9 cellular contexts compared by ENCODE assay signal in the genomic region with DNA sequence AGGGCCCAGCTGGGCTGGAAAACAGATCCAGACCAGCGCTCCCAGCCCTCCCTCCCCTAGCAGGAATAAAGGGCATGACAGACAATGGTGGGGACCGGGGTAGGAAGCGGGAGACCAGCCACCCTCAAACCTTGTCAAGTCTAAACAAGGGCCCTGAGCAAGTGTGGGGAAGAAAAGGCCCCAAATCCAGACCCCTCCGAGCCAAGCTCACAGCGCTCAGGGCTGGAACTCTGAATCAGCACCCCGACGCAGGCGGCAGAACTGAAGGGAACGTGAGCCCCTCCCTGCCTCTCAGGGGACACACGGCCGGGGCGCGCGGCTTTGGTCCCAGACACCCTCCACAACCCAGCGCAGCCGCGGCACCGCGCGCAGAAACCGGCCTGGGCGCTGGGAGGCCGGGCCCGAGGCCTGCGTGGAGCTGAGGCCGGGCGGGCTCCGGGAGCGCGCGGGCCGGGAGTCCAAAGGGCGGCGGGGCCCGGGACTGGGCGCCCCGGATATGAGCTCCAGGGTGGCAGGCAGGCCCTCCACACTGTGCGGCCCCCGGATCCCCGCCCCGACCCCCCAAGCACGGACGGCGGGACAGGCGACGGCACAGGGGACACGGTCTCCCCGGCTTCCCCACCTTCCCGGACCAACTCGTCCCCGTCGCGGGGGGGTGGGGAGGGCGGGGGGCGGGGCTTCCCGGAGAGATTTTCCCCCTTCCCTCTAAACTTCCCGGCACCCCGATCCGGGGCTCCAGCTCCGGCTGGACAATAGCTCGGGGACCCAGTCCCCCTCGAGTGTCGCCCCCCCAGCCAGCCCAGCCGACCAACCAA. TPM values are rescaled to one million over a fixed set of nuclear protein-coding genes. Genes with fewer than 3 reads are reported as not detected.
DNase-seq lines count a peak whose midpoint lies in the region; TF ChIP-seq lines count a peak whose summit lies in the region.
"Had no signal": no experiment of that assay in that cellular context is flagged by ENCODE, and none has a peak within 500 bp of the region (broad histone marks: within the 10 kb centered on the region; RNA-seq: fewer than 3 reads in every experiment).

No MANE protein-coding gene starts in this region.

- WGBS in HUES64, result 2% methylated on average over 57 of the region's 64 CpGs
- WGBS in testis, 2 donors, result 10 to 15% methylated on average over 17 to 44 of the region's 64 CpGs

- TF ChIP-seq POLR2A in testis (IDR thresholded peaks at IDR 0.05), result no peak

- H3K9me3 ChIP-seq in HUES64 (ENCODE audit: insufficient read depth, low read depth, low read length) (no peaks in the 10 kb centered on the region), testis (no peaks in the 10 kb centered on the region)

- H3K4me1 ChIP-seq in HUES64 (ENCODE audit: insufficient read depth, low read length) (peaks cover 52% of the 10 kb centered on the region), testis (peaks cover 46% of the 10 kb centered on the region)

- H3K4me3 ChIP-seq in AG10803 (ENCODE audit: low read length) (peak overlapping the region; percentile 78), HUES64 (ENCODE audit: low read length) (peak overlapping the region; percentile 70), kidney epithelial cell (ENCODE audit: low read depth, low read length) (peak overlapping the region; percentile 59), testis (peak overlapping the region; percentile 88 to 91)

- peaks cover 0 to 2% (median 0%) of the 10 kb centered on the region in 5 experiments for H3K9me3 Mint-ChIP-seq in brain

- H3K27me3 ChIP-seq in HUES64 (ENCODE audit: insufficient read depth, low read length) (peaks cover 8% of the 10 kb centered on the region), kidney epithelial cell (ENCODE audit: control insufficient read depth, insufficient read depth, low read length) (no peaks in the 10 kb centered on the region), testis (no peaks in the 10 kb centered on the region)

- peak overlapping the region; percentile 82 to 91 (median 85) for H3K4me3 Mint-ChIP-seq in brain

- peaks cover 29% of the 10 kb centered on the region for H3K27me3 Mint-ChIP-seq in brain

- H3K36me3 ChIP-seq in HUES64 (ENCODE audit: insufficient read depth, low read length) (no peaks in the 10 kb centered on the region), kidney epithelial cell (ENCODE audit: control insufficient read depth, insufficient read depth, low read length) (no peaks in the 10 kb centered on the region), testis (ENCODE audit: low read depth, missing control alignments) (no peaks in the 10 kb centered on the region)

- H3K36me3 Mint-ChIP-seq in brain, result no peaks in the 10 kb centered on the region

- H3K9ac ChIP-seq in HUES64 (ENCODE audit: low read depth, low read length), result peak overlapping the region; percentile 64

- H3K4me1 Mint-ChIP-seq in brain, result peaks cover 72% of the 10 kb centered on the region

- DNase-seq in AG10803 (ENCODE audit: low read depth) (peak; percentile 30), kidney epithelial cell (ENCODE audit: low read depth) (no peak), testis (no peak), NCI-H146 treated with DMSO at 0.1 percent for 48 hours (lab: John Stamatoyannopoulos, UW; ENCODE audit: unreplicated experiment) (no peak), germinal center (ENCODE audit: low spot score) (no peak), NCI-H1694 (lab: John Stamatoyannopoulos, UW) (no peak)

- intact Hi-C loops in testis (cut with DNase I; ENCODE audit: low total_unique reads), result no loop called here

- peak overlapping the region; percentile 76; the same call in 1 of the 2 replicates for H3K27ac ChIP-seq in HUES64 (ENCODE audit: low read depth, low read length)
- H3K27ac ChIP-seq in testis, result peak overlapping the region; percentile 95 to 98

- TF ChIP-seq CTCF in AG10803 (conservative IDR thresholded peaks at IDR 0.05; ENCODE audit: low read length) (no peak), brain (conservative IDR thresholded peaks at IDR 0.05) (no peak), kidney epithelial cell (IDR thresholded peaks at IDR 0.05; ENCODE audit: insufficient read depth, low read length, poor library complexity, severe bottlenecking) (no peak), testis (IDR thresholded peaks at IDR 0.05) (no peak)

- H3K27ac Mint-ChIP-seq in brain, result peak overlapping the region; percentile 67 to 95 (median 85)

RNA-seq across cellular contexts. Expression of a gene that starts 0.6 kb away (rescaled TPM):
- polyA plus RNA-seq in HUES64 (2013, experiment 1 of 2), result 15.5 TPM
- 18.1 TPM for polyA plus RNA-seq in HUES64 (2013, experiment 2 of 2)
- polyA plus RNA-seq in brain (ENCODE audit: insufficient read depth, low read depth, low replicate concordance), result 8.9 TPM
- total RNA-seq in kidney epithelial cell, result 18.1 and 23.8 TPM in 2 replicates
- 10 to 100 TPM; 10.6 to 17.8 TPM for total RNA-seq in testis
- 16.2 TPM for polyA plus RNA-seq in testis (ENCODE audit: insufficient read depth, low read depth, low replicate concordance)

RNA-seq across cellular contexts. Expression of a gene that starts 16.5 kb away (rescaled TPM):
- polyA plus RNA-seq in HUES64 (2013, experiment 1 of 2), result 0.30 TPM
- 0.13 TPM for polyA plus RNA-seq in HUES64 (2013, experiment 2 of 2)
- polyA plus RNA-seq in brain (ENCODE audit: insufficient read depth, low read depth, low replicate concordance), result not detected
- not detected in 2 replicates for total RNA-seq in kidney epithelial cell
- total RNA-seq in testis, result 1 to 10 TPM in 1 of 2 donors, under 1 TPM in 1; 0.87 to 2.4 TPM
- polyA plus RNA-seq in testis (ENCODE audit: insufficient read depth, low read depth, low replicate concordance), result 0.53 TPM
- total RNA-seq: lung microvascular endothelial cell had no signal

RNA-seq across cellular contexts. Expression of a gene that starts 28.0 kb away (rescaled TPM):
- 1,734 TPM for polyA plus RNA-seq in HUES64 (2013, experiment 1 of 2)
- 1,847 TPM for polyA plus RNA-seq in HUES64 (2013, experiment 2 of 2)
- 1,660 TPM for polyA plus RNA-seq in brain (ENCODE audit: insufficient read depth, low read depth, low replicate concordance)
- total RNA-seq in kidney epithelial cell, result 1,851 and 1,876 TPM in 2 replicates
- 100 to 1,000 TPM; 305 to 538 TPM for total RNA-seq in testis
- 768 TPM for polyA plus RNA-seq in testis (ENCODE audit: insufficient read depth, low read depth, low replicate concordance)

RNA-seq across cellular contexts. Expression of a gene that starts 44.1 kb away (rescaled TPM):
- 8.7 TPM for polyA plus RNA-seq in HUES64 (2013, experiment 1 of 2)
- 10.3 TPM for polyA plus RNA-seq in HUES64 (2013, experiment 2 of 2)
- polyA plus RNA-seq in brain (ENCODE audit: insufficient read depth, low read depth, low replicate concordance), result 20.9 TPM
- 5.8 and 6.6 TPM in 2 replicates for total RNA-seq in kidney epithelial cell
- total RNA-seq in testis, result 10 to 100 TPM; 14.1 to 15.0 TPM
- 18.0 TPM for polyA plus RNA-seq in testis (ENCODE audit: insufficient read depth, low read depth, low replicate concordance)
